ENCODE assay signal across 9 cellular contexts in genomic region chr6:30613251-30614043, GRCh38. TPM values are rescaled to one million over a fixed set of nuclear protein-coding genes. Genes with fewer than 3 reads are reported as not detected.
DNase-seq lines count a peak whose midpoint lies in the region; ATAC-seq, FAIRE-seq and TF ChIP-seq lines count a peak whose summit lies in the region.
"Had no signal": no experiment of that assay in that cellular context is flagged by ENCODE, and none has a peak within 500 bp of the region (broad histone marks: within the 10 kb centered on the region; RNA-seq: fewer than 3 reads in every experiment).

No MANE protein-coding gene starts in this region.

- H3K9me3 ChIP-seq in left ventricle myocardium inferior (replicated peaks) (no peaks in the 10 kb centered on the region), lower lobe of right lung (no peaks in the 10 kb centered on the region), uterus (no peaks in the 10 kb centered on the region), colonic mucosa (no peaks in the 10 kb centered on the region)

- peaks cover 83% of the 10 kb centered on the region for H3K4me1 ChIP-seq in left ventricle myocardium inferior
- peaks cover 62% of the 10 kb centered on the region for H3K4me1 ChIP-seq in lower lobe of right lung
- peaks cover 0 to 22% of the 10 kb centered on the region in 2 donors for H3K4me1 ChIP-seq in uterus
- H3K4me1 ChIP-seq in colonic mucosa, result peaks cover 4% of the 10 kb centered on the region

- H3K27me3 ChIP-seq in left ventricle myocardium inferior (ENCODE audit: low read depth) (no peaks in the 10 kb centered on the region), lower lobe of right lung (ENCODE audit: low read depth) (no peaks in the 10 kb centered on the region), uterus (no peaks in the 10 kb centered on the region), colonic mucosa (no peaks in the 10 kb centered on the region)

- H3K4me3 ChIP-seq in left ventricle myocardium inferior, result peak overlapping the region; percentile 94
- no peak overlapping the region for H3K4me3 ChIP-seq in lower lobe of right lung
- H3K4me3 ChIP-seq in uterus, result peak overlapping the region; percentile 78 to 99
- no peak overlapping the region for H3K4me3 ChIP-seq in colonic mucosa

- no peak for FAIRE-seq in H54 (lab: Jason Lieb, UNC)

- peak overlapping the region; percentile 94 for H3K27ac ChIP-seq in left ventricle myocardium inferior (replicated peaks)
- peak overlapping the region; percentile 94 for H3K27ac ChIP-seq in lower lobe of right lung
- H3K27ac ChIP-seq in uterus, result peak overlapping the region; percentile 98 to 100
- no peak overlapping the region for H3K27ac ChIP-seq in colonic mucosa

- H3K36me3 ChIP-seq in left ventricle myocardium inferior (peaks cover 25% of the 10 kb centered on the region), lower lobe of right lung (peaks cover 23% of the 10 kb centered on the region), uterus (no peaks in the 10 kb centered on the region), colonic mucosa (peaks cover 7% of the 10 kb centered on the region)

- DNase-seq in left ventricle myocardium inferior, result no peak
- DNase-seq in left ventricle myocardium superior, result no peak
- DNase-seq in amniotic epithelial cell (ENCODE audit: low read depth), result peak; percentile 71
- no peak for DNase-seq in lower lobe of right lung
- no peak for DNase-seq in uterus
- DNase-seq in colonic mucosa, result no peak
- no peak for DNase-seq in H54 (ENCODE audit: insufficient read length, low spot score)
- DNase-seq in DMS 273 treated with DMSO at 0.1 percent for 48 hours (lab: John Stamatoyannopoulos, UW), result no peak
- DNase-seq: GDM1 had no signal

- TF ChIP-seq CTCF in left ventricle myocardium inferior (IDR thresholded peaks at IDR 0.05; ENCODE audit: borderline replicate concordance) (no peak), lower lobe of right lung (IDR thresholded peaks at IDR 0.05) (no peak), uterus (IDR thresholded peaks at IDR 0.05) (no peak), colonic mucosa (IDR thresholded peaks at IDR 0.05) (no peak)

- intact Hi-C loops in left ventricle myocardium inferior (cut with micrococcal nuclease), result no loop called here
- intact Hi-C loops in left ventricle myocardium superior (cut with micrococcal nuclease), result no loop called here
- intact Hi-C loops in lower lobe of right lung (cut with DNase I), result no loop called here
- intact Hi-C loops in uterus (cut with DNase I; ENCODE audit: low total_unique reads), result no loop called here
- intact Hi-C loops in colonic mucosa (cut with DNase I), result no loop called here

- TF ChIP-seq POLR2A in uterus (IDR thresholded peaks at IDR 0.05) (no peak), H54 (IDR thresholded peaks at IDR 0.05; ENCODE audit: low read depth, low read length) (no peak)

- H3K9ac ChIP-seq in colonic mucosa (ENCODE audit: low read depth in 2 of 2, low read length in 2 of 2), result peak overlapping the region in 1 of 2 donors; percentile 100

- ATAC-seq in left ventricle myocardium superior (no peak), lower lobe of right lung (no peak)

RNA-seq across cellular contexts. Expression of gene PPP1R10, which starts 3.6 kb away (rescaled TPM):
- total RNA-seq in left ventricle myocardium inferior, result 31.5 TPM
- 32.7 TPM for total RNA-seq in left ventricle myocardium superior
- 68.8 TPM for total RNA-seq in lower lobe of right lung
- 10 to 100 TPM; 24.1 to 86.0 (median 40.2) TPM for total RNA-seq in uterus
- total RNA-seq in colonic mucosa, result 10 to 100 TPM; 46.9 to 78.2 TPM

RNA-seq across cellular contexts. Expression of gene MRPS18B, which starts 4.2 kb away (rescaled TPM):
- total RNA-seq in left ventricle myocardium inferior (119 TPM), left ventricle myocardium superior (129 TPM), lower lobe of right lung (55.0 TPM), uterus (10 to 100 TPM; 15.1 to 45.5 (median 36.7) TPM), colonic mucosa (10 to 100 TPM; 63.6 to 70.3 TPM)

RNA-seq across cellular contexts. Expression of gene ATAT1, which starts 13.2 kb away (rescaled TPM):
- total RNA-seq in left ventricle myocardium inferior, result 2.7 TPM
- 1.7 TPM for total RNA-seq in left ventricle myocardium superior
- total RNA-seq in lower lobe of right lung, result 8.9 TPM
- total RNA-seq in uterus, result 10 to 100 TPM in 2 of 4 donors, 1 to 10 TPM in 1, not detected in 1; 8.5 to 10.2 (median 10.1) TPM
- 10 to 100 TPM; 11.5 to 15.9 TPM for total RNA-seq in colonic mucosa

RNA-seq across cellular contexts. Expression of gene C6orf136, which starts 33.5 kb away (rescaled TPM):
- total RNA-seq in left ventricle myocardium inferior (57.3 TPM), left ventricle myocardium superior (54.9 TPM), lower lobe of right lung (19.9 TPM), uterus (10 to 100 TPM in 1 of 4 donors, 1 to 10 TPM in 3; 5.6 to 22.2 (median 7.7) TPM), colonic mucosa (10 to 100 TPM; 71.3 to 83.3 TPM)

RNA-seq across cellular contexts. Expression of gene ABCF1, which starts 42.2 kb away (rescaled TPM):
- total RNA-seq in left ventricle myocardium inferior, result 38.8 TPM
- 37.8 TPM for total RNA-seq in left ventricle myocardium superior
- total RNA-seq in lower lobe of right lung, result 40.0 TPM
- 10 to 100 TPM; 17.4 to 48.6 (median 28.9) TPM for total RNA-seq in uterus
- 10 to 100 TPM; 43.6 to 61.3 TPM for total RNA-seq in colonic mucosa

Comparison
In these comparisons a context has a peak if more than half of its experiments do, and no peak if none do; other contexts are left out.
1. H3K4me3 ChIP-seq: peak in left ventricle myocardium inferior (single experiment) and uterus (2 of 2); none in lower lobe of right lung (single experiment) and colonic mucosa (single experiment).